In genomic region chr15:59674501-59674900, GRCh38 we compare ENCODE assay signal across 28 cellular contexts.
"Had no signal": no experiment of that assay in that cellular context is flagged by ENCODE, and none has a peak within 500 bp of the region (broad histone marks: within the 10 kb centered on the region; RNA-seq: fewer than 3 reads in every experiment).

No MANE protein-coding gene starts in this region.

- ATAC-seq: activated CD4-positive, alpha-beta T cell treated with anti-CD3 and anti-CD28 coated beads for 36 hours; activated naive CD4-positive, alpha-beta T cell treated with anti-CD3 and anti-CD28 coated beads, Interleukin-2, amount 50 U/mL, for 72 hours; activated T-cell treated with anti-CD3 and anti-CD28 coated beads, Interleukin-2, amount 50 U/mL, for 72 hours; gastroesophageal sphincter had no signal

- H3K9me3 ChIP-seq: ascending aorta, breast epithelium, colonic mucosa, esophagus squamous epithelium, gastroesophageal sphincter had no signal

- H3K4me3 ChIP-seq: ascending aorta, breast epithelium, cardiac muscle cell, colonic mucosa, esophagus squamous epithelium, gastroesophageal sphincter had no signal

- FAIRE-seq: endometrium, endothelial cell of umbilical vein had no signal

- H3K27ac ChIP-seq: ascending aorta, breast epithelium, cardiac muscle cell, colonic mucosa, epithelial cell of prostate, esophagus squamous epithelium, gastroesophageal sphincter had no signal

- H3K27me3 ChIP-seq: ascending aorta, breast epithelium, cardiac muscle cell, colonic mucosa, esophagus squamous epithelium, gastroesophageal sphincter had no signal

- H3K4me1 ChIP-seq: ascending aorta, breast epithelium, colonic mucosa, esophagus squamous epithelium had no signal

- DNase-seq: activated CD4-positive, alpha-beta memory T cell treated with anti-CD3 and anti-CD28 coated beads, Interleukin-2, amount 10 ng/mL, durations not matched to agents 7 days and 5 days; activated CD4-positive, alpha-beta T cell treated with anti-CD3 and anti-CD28 coated beads for 36 hours; activated CD4-positive, alpha-beta T cell treated with anti-CD3 and anti-CD28 coated beads, Interleukin-2, amount 10 ng/mL, durations not matched to agents 24 days and 14 days; activated CD4-positive, CD25-positive, alpha-beta regulatory T cell; activated CD4-positive, CD25-positive, alpha-beta regulatory T cell treated with anti-CD3 and anti-CD28 coated beads, Interleukin-2, amount 50 U/mL, for 72 hours; activated CD8-positive, alpha-beta memory T cell treated with anti-CD3 and anti-CD28 coated beads, Interleukin-2, amount 50 U/mL, for 48 hours; activated gamma-delta T cell; activated naive CD4-positive, alpha-beta T cell; activated naive CD4-positive, alpha-beta T cell treated with anti-CD3 and anti-CD28 coated beads, Interleukin-2, amount 10 ng/mL, durations not matched to agents 7 days and 5 days; activated naive CD8-positive, alpha-beta T cell treated with anti-CD3 and anti-CD28 coated beads, Interleukin-2, amount 10 ng/mL, durations not matched to agents 7 days and 5 days; activated T-cell treated with anti-CD3 and anti-CD28 coated beads for 4 hours; activated T-cell treated with anti-CD3 and anti-CD28 coated beads, Interleukin-2, amount 50 U/mL, for 24 hours; activated T-cell treated with anti-CD3 and anti-CD28 coated beads, Interleukin-2, amount 50 U/mL, for 72 hours; central memory CD4-positive, alpha-beta T cell; cerebellar nuclear complex; colonic mucosa; effector CD8-positive, alpha-beta T cell; esophagus squamous epithelium; foreskin melanocyte; T-helper 2 cell had no signal
